ENCODE assay signal across 1 cellular context in genomic region chr15:72078887-72079286, GRCh38.
TF ChIP-seq lines count a peak whose summit lies in the region.

No MANE protein-coding gene starts in this region.

TF ChIP-seq in GM12878, 131 proteins besides CTCF, POLR2A, EP300 and RAD21:
- TF ChIP-seq ATF7 (IDR thresholded peaks at IDR 0.05; ENCODE audit: low read depth) (peak; percentile 81), SKIL (IDR thresholded peaks at IDR 0.05; ENCODE audit: low read depth, poor library complexity, severe bottlenecking) (peak; percentile 68), CHD4 (IDR thresholded peaks at IDR 0.05) (no peak), USF1 (IDR thresholded peaks at IDR 0.05; ENCODE audit: borderline replicate concordance, extremely low read length, insufficient read depth, low read depth, low read length) (no peak), SPI1 (IDR thresholded peaks at IDR 0.05; ENCODE audit: borderline replicate concordance, insufficient read depth, low read depth, low read length) (peak; percentile 22; the same call in 1 of the 2 replicates), EED (IDR thresholded peaks at IDR 0.05; ENCODE audit: low read depth) (peak; percentile 64), PAX5 (IDR thresholded peaks at IDR 0.05; ENCODE audit: borderline replicate concordance, low read depth, low read length) (peak; percentile 84), IRF4 (IDR thresholded peaks at IDR 0.05; ENCODE audit: low read depth, low read length) (peak; percentile 69; the same call in 1 of the 2 replicates), ZNF622 (IDR thresholded peaks at IDR 0.05) (no peak), MTA2 (IDR thresholded peaks at IDR 0.05; ENCODE audit: low read depth) (peak; percentile 96), ATF2 (IDR thresholded peaks at IDR 0.05; ENCODE audit: low read length) (peak; percentile 44; the same call in 1 of the 2 replicates), TBL1XR1 (IDR thresholded peaks at IDR 0.05; ENCODE audit: low read depth, low read length) (no peak), ETV6 (conservative IDR thresholded peaks at IDR 0.05 in 1 of 2, IDR thresholded peaks at IDR 0.05 in 1 of 2; ENCODE audit: borderline replicate concordance in 1 of 2, low read depth in 1 of 2) (peak in 1 of 2 experiments; percentile 55; a peak in 2 of 4 replicates), SREBF1 (IDR thresholded peaks at IDR 0.05; ENCODE audit: low read length) (no peak), JUND (IDR thresholded peaks at IDR 0.05; ENCODE audit: low read depth, low read length) (no peak), BCL11A (IDR thresholded peaks at IDR 0.05; ENCODE audit: low read depth, low read length) (peak; percentile 82), POU2F2 (IDR thresholded peaks at IDR 0.05; ENCODE audit: borderline replicate concordance, low read depth, low read length) (peak; percentile 61; the same call in 1 of the 3 replicates), PKNOX1 (IDR thresholded peaks at IDR 0.05) (peak; percentile 75), RAD51 (IDR thresholded peaks at IDR 0.05) (no peak), DPF2 (IDR thresholded peaks at IDR 0.05) (peak; percentile 42; the same call in 1 of the 2 replicates), SP1 (IDR thresholded peaks at IDR 0.05; ENCODE audit: low read depth, low read length) (no peak), MEF2B (IDR thresholded peaks at IDR 0.05; ENCODE audit: partially characterized antibody, poor library complexity, severe bottlenecking) (peak; percentile 85), NFIC (IDR thresholded peaks at IDR 0.05; ENCODE audit: low read depth, low read length) (peak; percentile 76), ZNF24 (IDR thresholded peaks at IDR 0.05) (no peak), CUX1 (IDR thresholded peaks at IDR 0.05; ENCODE audit: insufficient replicate concordance, low read depth, low read length) (no peak), FOXM1 (IDR thresholded peaks at IDR 0.05; ENCODE audit: low read depth, low read length) (peak; percentile 44; the same call in 1 of the 2 replicates), SMARCA5 (IDR thresholded peaks at IDR 0.05) (no peak), SMAD1 (IDR thresholded peaks at IDR 0.05; ENCODE audit: low read depth, partially characterized antibody) (no peak), CBFB (IDR thresholded peaks at IDR 0.05; ENCODE audit: low read depth) (peak; percentile 58; the same call in 1 of the 2 replicates), BHLHE40 (IDR thresholded peaks at IDR 0.05; ENCODE audit: borderline replicate concordance in 1 of 2, low read depth in 2 of 2, low read length in 1 of 2) (peak in 1 of 2 experiments; percentile 17; a peak in 1 of 4 replicates), RBBP5 (conservative IDR thresholded peaks at IDR 0.05) (no peak), BMI1 (IDR thresholded peaks at IDR 0.05; ENCODE audit: borderline replicate concordance) (0 out of 2 replicates have a peak, but pooled peaks have one; percentile 32), NR2F1 (conservative IDR thresholded peaks at IDR 0.05) (peak; percentile 82), ZSCAN29 (IDR thresholded peaks at IDR 0.05) (no peak), CBX5 (IDR thresholded peaks at IDR 0.05; ENCODE audit: low read depth) (0 out of 2 replicates have a peak, but pooled peaks have one; percentile 27), REST (IDR thresholded peaks at IDR 0.05; ENCODE audit: low read depth, low read length) (no peak), RCOR1 (conservative IDR thresholded peaks at IDR 0.05; ENCODE audit: low read depth, low read length) (no peak), IKZF1 (conservative IDR thresholded peaks at IDR 0.05) (peak; percentile 86), SMAD5 (IDR thresholded peaks at IDR 0.05; ENCODE audit: low read depth) (no peak), MEF2A (IDR thresholded peaks at IDR 0.05; ENCODE audit: insufficient read depth, low read depth, low read length) (peak; percentile 55; the same call in 1 of the 2 replicates), MLLT1 (IDR thresholded peaks at IDR 0.05) (peak; percentile 70; the same call in 1 of the 2 replicates), RUNX3 (IDR thresholded peaks at IDR 0.05; ENCODE audit: low read length) (peak; percentile 95), IKZF2 (IDR thresholded peaks at IDR 0.05) (peak; percentile 87 to 91), NBN (IDR thresholded peaks at IDR 0.05) (peak; percentile 70; the same call in 1 of the 2 replicates), RELB (IDR thresholded peaks at IDR 0.05; ENCODE audit: low read depth) (peak; percentile 71), HDAC2 (IDR thresholded peaks at IDR 0.05) (no peak)
